Comparison of ENCODE assay signal across 8 cellular contexts in genomic region chr18:57437782-57438668, GRCh38. TPM values are rescaled to one million over a fixed set of nuclear protein-coding genes. Genes with fewer than 3 reads are reported as not detected.
DNase-seq lines count a peak whose midpoint lies in the region; ATAC-seq lines count a peak whose summit lies in the region.

No MANE protein-coding gene starts in this region.

- ATAC-seq in Right ventricle myocardium superior (ENCODE audit: poor library complexity) (peak; percentile 60), GM21619 (IDR thresholded peaks at IDR 0.05; ENCODE audit: unreplicated experiment) (no peak)

- H3K9me3 ChIP-seq in iPS-18c (ENCODE audit: control insufficient read depth, insufficient read depth, low read length): no peaks in the 10 kb centered on the region

- intact Hi-C loops in Right ventricle myocardium superior (cut with DNase I) (no loop called here), cardiac septum (cut with DNase I) (no loop called here)

- peak overlapping the region; percentile 64 for H3K4me3 ChIP-seq in iPS-18c (ENCODE audit: insufficient read depth, low read depth, low read length)

- DNase-seq in Right ventricle myocardium superior (peak; percentile 45), cardiac septum (ENCODE audit: low spot score) (no peak), HUDEP-2 (lab: John Stamatoyannopoulos, UW; ENCODE audit: unreplicated experiment in 76 of 76) (peak in 69 of 76 experiments; percentile 9 to 83 (median 60)), NOMO-1 treated with DMSO at 0.1 percent for 48 hours (lab: John Stamatoyannopoulos, UW; ENCODE audit: unreplicated experiment) (peak; percentile 93), amniotic epithelial cell (ENCODE audit: low read depth) (peak; percentile 16)
- DNase-seq in stimulated activated CD4-positive, alpha-beta T cell treated with anti-CD3 and anti-CD28 coated beads, Interleukin-15, amount 100 ng/mL, for 24 hours: peak; percentile 89

RNA-seq across cellular contexts. Expression of gene ONECUT2, which starts 2.9 kb away (rescaled TPM):
- total RNA-seq in Right ventricle myocardium superior (0.03 TPM), cardiac septum (0.22 TPM)
